In genomic region chr1:22709227-22709626, GRCh38 we compare ENCODE assay signal across 16 cellular contexts. TPM values are rescaled to one million over a fixed set of nuclear protein-coding genes. Genes with fewer than 3 reads are reported as not detected.
DNase-seq lines count a peak whose midpoint lies in the region; ATAC-seq and TF ChIP-seq lines count a peak whose summit lies in the region.
"Had no signal": no experiment of that assay in that cellular context is flagged by ENCODE, and none has a peak within 500 bp of the region (broad histone marks: within the 10 kb centered on the region; RNA-seq: fewer than 3 reads in every experiment).

No MANE protein-coding gene starts in this region.

- no peaks in the 10 kb centered on the region for H3K4me1 Mint-ChIP-seq in MCF 10A (ENCODE audit: insufficient read depth, unreplicated experiment)

- BruUV-seq in MCF 10A (replicated peaks; lab: Mats Ljungman, UMichigan), result no TSS peak

- ATAC-seq in foreskin keratinocyte (no peak), upper lobe of right lung (no peak), HG02885 (IDR thresholded peaks at IDR 0.05; ENCODE audit: poor library complexity, unreplicated experiment) (no peak), HG02973 (IDR thresholded peaks at IDR 0.05; ENCODE audit: unreplicated experiment) (no peak)
- ATAC-seq: activated CD8-positive, alpha-beta T cell treated with anti-CD3 and anti-CD28 coated beads, Interleukin-2, amount 10 ng/mL, durations not matched to agents 7 days and 5 days had no signal

- H3K36me3 ChIP-seq in breast epithelium (no peaks in the 10 kb centered on the region), upper lobe of right lung (no peaks in the 10 kb centered on the region), adrenal gland (replicated peaks in 1 of 2) (no peaks in the 10 kb centered on the region)
- H3K36me3 ChIP-seq: ascending aorta had no signal

- DNase-seq in MCF 10A (ENCODE audit: unreplicated experiment), result no peak
- DNase-seq in breast epithelium (ENCODE audit: low spot score in 2 of 2), result no peak
- DNase-seq in SK-MEL-5 (ENCODE audit: low read depth, low spot score), result peak; percentile 16
- no peak for DNase-seq in foreskin keratinocyte
- no peak for DNase-seq in upper lobe of right lung
- no peak for DNase-seq in adrenal gland
- DNase-seq: activated CD8-positive, alpha-beta T cell treated with anti-CD3 and anti-CD28 coated beads, Interleukin-2, amount 10 ng/mL, durations not matched to agents 7 days and 5 days; C1 segment of cervical spinal cord; foreskin melanocyte; mammary epithelial cell; NCI-H2171 treated with DMSO at 0.1 percent for 48 hours; stimulated activated CD8-positive, alpha-beta memory T cell treated with anti-CD3 and anti-CD28 coated beads, Interleukin-4, amount 100 ng/mL, for 48 hours had no signal

- no peak overlapping the region for H3K4me3 Mint-ChIP-seq in MCF 10A (ENCODE audit: unreplicated experiment)

- intact Hi-C loops in MCF 10A (cut with micrococcal nuclease), result no loop called here
- intact Hi-C loops in breast epithelium (cut with DNase I; ENCODE audit: low total_unique reads), result loop anchor here (10.0 kb wide), 1 partner anchor 186 kb away; no protein-coding TSS in a partner anchor
- intact Hi-C loops in upper lobe of right lung (cut with DNase I), result no loop called here
- intact Hi-C loops in adrenal gland (cut with DNase I), result no loop called here

- H3K4me3 ChIP-seq in breast epithelium, result no peak overlapping the region
- H3K4me3 ChIP-seq in upper lobe of right lung, result no peak overlapping the region
- H3K4me3 ChIP-seq in adrenal gland, result no peak overlapping the region

- H3K9me3 Mint-ChIP-seq in MCF 10A (ENCODE audit: unreplicated experiment), result no peaks in the 10 kb centered on the region

- TF ChIP-seq CTCF in MCF 10A (IDR thresholded peaks at IDR 0.05; ENCODE audit: unreplicated experiment) (peak; percentile 17), breast epithelium (IDR thresholded peaks at IDR 0.05) (no peak), foreskin keratinocyte (conservative IDR thresholded peaks at IDR 0.05) (peak; percentile 17), upper lobe of right lung (IDR thresholded peaks at IDR 0.05) (peak; percentile 17), adrenal gland (IDR thresholded peaks at IDR 0.05) (no peak)

- POLR2A ChIA-PET in MCF 10A (lab: Yijun Ruan, JAX), result no interaction called here

- H3K27ac ChIP-seq in breast epithelium (no peak overlapping the region), foreskin keratinocyte (no peak overlapping the region), upper lobe of right lung (no peak overlapping the region), adrenal gland (no peak overlapping the region)
- H3K27ac ChIP-seq: ascending aorta, SK-N-MC had no signal

- H3K27me3 ChIP-seq in breast epithelium (peaks cover 4 to 11% of the 10 kb centered on the region in 2 donors), foreskin keratinocyte (peaks cover 66% of the 10 kb centered on the region), upper lobe of right lung (peaks cover 19% of the 10 kb centered on the region), adrenal gland (no peaks in the 10 kb centered on the region)
- H3K27me3 ChIP-seq: ascending aorta had no signal

- CTCF ChIA-PET in MCF 10A (lab: Yijun Ruan, JAX), result interaction anchor here (0.6 to 0.7 kb wide), 2 partner anchors 323 to 690 kb away, joined by 3 to 4 read pairs; no protein-coding TSS in a partner anchor

- 76 to 85% (median 79%) methylated on average over 3 of the region's 3 CpGs for WGBS in adrenal gland, 4 donors

- no peak overlapping the region for H3K27ac Mint-ChIP-seq in MCF 10A (ENCODE audit: low read depth, unreplicated experiment)
- H3K27ac Mint-ChIP-seq: activated CD8-positive, alpha-beta T cell treated with anti-CD3 and anti-CD28 coated beads, Interleukin-2, amount 10 ng/mL, durations not matched to agents 7 days and 5 days had no signal

- no peaks in the 10 kb centered on the region for H3K36me3 Mint-ChIP-seq in MCF 10A (ENCODE audit: insufficient read depth, unreplicated experiment)

- in situ Hi-C loops in SK-MEL-5 (cut with HindIII; ENCODE audit: low pct_unique_long_range_greater_than_20kb, low sequenced_read_pairs), result no loop called here

- H3K9me3 ChIP-seq in breast epithelium (no peaks in the 10 kb centered on the region), upper lobe of right lung (no peaks in the 10 kb centered on the region), adrenal gland (replicated peaks in 1 of 3) (no peaks in the 10 kb centered on the region)
- H3K9me3 ChIP-seq: ascending aorta had no signal

- H3K4me1 ChIP-seq in breast epithelium (peaks cover 0 to 7% of the 10 kb centered on the region in 2 donors), foreskin keratinocyte (no peaks in the 10 kb centered on the region), upper lobe of right lung (peaks cover 13% of the 10 kb centered on the region), adrenal gland (replicated peaks in 1 of 2) (peaks cover 3 to 12% of the 10 kb centered on the region in 2 donors)

- no peaks in the 10 kb centered on the region for H3K27me3 Mint-ChIP-seq in MCF 10A (ENCODE audit: insufficient read depth, unreplicated experiment)

- no peak for TF ChIP-seq POLR2A in breast epithelium (IDR thresholded peaks at IDR 0.05)
- no peak for TF ChIP-seq POLR2A in adrenal gland (IDR thresholded peaks at IDR 0.05)

RNA-seq across cellular contexts. Expression of gene EPHB2, which starts 1.4 kb away (rescaled TPM):
- total RNA-seq in MCF 10A (2022) (0.22 and 0.79 TPM in 2 replicates), breast epithelium (1 to 10 TPM; 1.3 to 4.6 (median 1.5) TPM), foreskin keratinocyte (0.14 TPM in 1 of 2 replicates, not detected in the other), upper lobe of right lung (6.0 TPM), adrenal gland (10 to 100 TPM in 1 of 8 donors, 1 to 10 TPM in 7; 2.5 to 10.3 (median 6.2) TPM)
- total RNA-seq in SK-MEL-5 (2014; rRNA removed; shearing (Covaris generic)), result 0.67 and 1.3 TPM in 2 replicates
- polyA plus RNA-seq in SK-MEL-5 (2015; cell fraction: cytosol; rRNA removed), result 1.2 and 2.2 TPM in 2 replicates
- 0.36 and 1.8 TPM in 2 replicates for polyA plus RNA-seq in SK-MEL-5 (2015; cell fraction: nucleus; rRNA removed)
- polyA plus RNA-seq in foreskin keratinocyte (0.02 and 0.06 TPM in 2 replicates), adrenal gland (1 to 10 TPM in 1 of 3 donors, under 1 TPM in 2; 0.67 to 1.3 (median 0.84) TPM)
- total RNA-seq: activated CD8-positive, alpha-beta T cell treated with anti-CD3 and anti-CD28 coated beads, Interleukin-2, amount 10 ng/mL, durations not matched to agents 7 days and 5 days had no signal

RNA-seq across cellular contexts. Expression of gene C1QB, which starts 56.2 kb away (rescaled TPM):
- not detected in 2 replicates for total RNA-seq in MCF 10A (2022)
- total RNA-seq in breast epithelium, result 100 to 1,000 TPM; 172 to 706 (median 330) TPM
- total RNA-seq in SK-MEL-5 (2014; rRNA removed; shearing (Covaris generic)), result not detected in 2 replicates
- not detected in 2 replicates for polyA plus RNA-seq in SK-MEL-5 (2015; cell fraction: cytosol; rRNA removed)
- polyA plus RNA-seq in SK-MEL-5 (2015; cell fraction: nucleus; rRNA removed), result not detected in 2 replicates
- not detected in 2 replicates for total RNA-seq in foreskin keratinocyte
- polyA plus RNA-seq in foreskin keratinocyte, result not detected in 2 replicates
- 707 TPM for total RNA-seq in upper lobe of right lung
- 1,000 to 10,000 TPM in 3 of 8 donors, 100 to 1,000 TPM in 5; 488 to 1,914 (median 786) TPM for total RNA-seq in adrenal gland
- 100 to 1,000 TPM; 136 to 301 (median 206) TPM for polyA plus RNA-seq in adrenal gland
- total RNA-seq: activated CD8-positive, alpha-beta T cell treated with anti-CD3 and anti-CD28 coated beads, Interleukin-2, amount 10 ng/mL, durations not matched to agents 7 days and 5 days; mammary epithelial cell had no signal
- polyA plus RNA-seq: mammary epithelial cell had no signal

Comparison
In these comparisons a context has a peak if more than half of its experiments do, and no peak if none do; other contexts are left out.
1. CTCF ChIP-seq: peak in MCF 10A (single experiment), foreskin keratinocyte (single experiment) and upper lobe of right lung (single experiment); none in breast epithelium (0 of 3) and adrenal gland (0 of 6).
2. RNA of gene C1QB, which starts 56.2 kb away (total RNA-seq): 488 to 1,914 TPM in adrenal gland, 707 TPM in upper lobe of right lung (single experiment) and 172 to 706 TPM in breast epithelium; not detected in MCF 10A, not detected in SK-MEL-5 and not detected in foreskin keratinocyte; every median in the first group is over 100 times any median in the second.